ENCODE assay signal across 28 cellular contexts in the genomic region with DNA sequence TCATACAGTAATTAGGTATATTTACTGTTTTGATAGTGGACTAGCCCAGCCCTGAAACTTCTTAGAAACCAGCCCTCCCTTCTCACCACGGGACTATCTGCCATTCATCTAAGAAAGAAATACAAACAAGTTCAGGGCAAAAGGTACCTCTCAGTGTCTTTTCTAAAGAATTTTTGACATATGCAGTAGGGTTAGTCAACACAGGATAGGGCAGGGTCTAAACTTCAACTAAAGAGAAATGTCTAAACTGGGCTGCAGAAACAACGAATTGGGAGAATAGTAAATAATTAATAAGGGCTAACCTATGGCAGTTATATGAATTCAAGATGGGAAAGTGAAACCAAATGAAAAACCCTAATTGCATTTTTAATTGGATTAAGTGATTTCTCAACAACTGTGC.
A peak's percentile ranks its signal among the peaks of the same experiment; 100 is the strongest.
DNase-seq lines count a peak whose midpoint lies in the region; ATAC-seq, FAIRE-seq and TF ChIP-seq lines count a peak whose summit lies in the region.
"Had no signal": no experiment of that assay in that cellular context is flagged by ENCODE, and none has a peak within 500 bp of the region (broad histone marks: within the 10 kb centered on the region; RNA-seq: fewer than 3 reads in every experiment).

No MANE protein-coding gene starts in this region.

- POLR2A ChIA-PET in GM12878 (lab: Charles Lee) (interaction anchor here (0.9 kb wide), 1 partner anchor 8 kb away, joined by 3 read pairs; no protein-coding TSS in a partner anchor), WTC11 (lab: Charles Lee) (no interaction called here)

- H3K36me3 ChIP-seq in GM12878 (ENCODE audit: control insufficient read depth in 2 of 2, insufficient read depth in 2 of 2, low read length in 1 of 2): no peaks in the 10 kb centered on the region
- H3K36me3 ChIP-seq: uterus had no signal

- H3K9me3 ChIP-seq in GM12878 (replicated peaks; ENCODE audit: control insufficient read depth, insufficient read depth, low read length): no peaks in the 10 kb centered on the region; the same call in 2 of the 3 replicates
- H3K9me3 ChIP-seq: uterus had no signal

- H4K20me1 ChIP-seq in GM12878 (ENCODE audit: control insufficient read depth, insufficient read depth): no peaks in the 10 kb centered on the region

- H3K9ac ChIP-seq in GM12878 (ENCODE audit: control insufficient read depth, insufficient read depth, low read length): no peak overlapping the region

- H3K4me2 ChIP-seq in GM12878 (ENCODE audit: control insufficient read depth, insufficient read depth): 0 out of 2 replicates have a peak overlapping the region, but pooled peaks have one; percentile 20

- H3K79me2 ChIP-seq in GM12878 (ENCODE audit: control insufficient read depth, insufficient read depth, low read length): no peaks in the 10 kb centered on the region

- FAIRE-seq in GM18507 (lab: Jason Lieb, UNC) (no peak), GM12878 (lab: Jason Lieb, UNC) (no peak)
- FAIRE-seq: D721Med, TTC549 had no signal

- H3K4me1 ChIP-seq in GM12878 (ENCODE audit: control insufficient read depth, insufficient read depth, low read length): no peaks in the 10 kb centered on the region
- H3K4me1 ChIP-seq: uterus had no signal

- H3K9me3 Mint-ChIP-seq in WTC11: no peaks in the 10 kb centered on the region
- H3K9me3 Mint-ChIP-seq: HFFc6 had no signal

- ATAC-seq in GM19438 (IDR thresholded peaks at IDR 0.05; ENCODE audit: low read depth, unreplicated experiment): peak; percentile 35
- ATAC-seq in HG03039 (IDR thresholded peaks at IDR 0.05; ENCODE audit: unreplicated experiment): peak; percentile 26
- ATAC-seq in GM12878: peak; percentile 63
- no peak for ATAC-seq in WTC11
- ATAC-seq in HG02759 (IDR thresholded peaks at IDR 0.05; ENCODE audit: unreplicated experiment): no peak
- ATAC-seq: activated CD4-positive, alpha-beta T cell treated with anti-CD3 and anti-CD28 coated beads for 36 hours; activated T-cell treated with anti-CD3 and anti-CD28 coated beads, Interleukin-2, amount 50 U/mL, for 4 hours; stimulated activated effector memory CD8-positive, alpha-beta T cell treated with anti-CD3 and anti-CD28 coated beads, Interleukin-12 subunit alpha, Interleukin-12 subunit beta, amount 100 ng/mL, for 72 hours; T-cell had no signal

- no peak overlapping the region for H3K4me3 ChIP-seq in GM12878
- H3K4me3 ChIP-seq: skin epidermis, uterus had no signal

- WGBS in GM12878 (ENCODE audit: insufficient coverage, insufficient replicate concordance, low lambda C conversion rate, missing lambda C conversion rate): 0% methylated on average over 2 of the region's 2 CpGs

- peak overlapping the region; percentile 50; the same call in 1 of the 2 replicates for H3K27ac ChIP-seq in GM12878 (ENCODE audit: control insufficient read depth, insufficient read depth)
- H3K27ac ChIP-seq: skin epidermis, uterus had no signal

- H3K27me3 Mint-ChIP-seq in WTC11 (ENCODE audit: low read depth): peaks cover 9% of the 10 kb centered on the region
- H3K27me3 Mint-ChIP-seq: activated CD4-positive, alpha-beta T cell treated with anti-CD3 and anti-CD28 coated beads for 36 hours; memory B cell; T-cell had no signal

- H3K27ac Mint-ChIP-seq in WTC11: no peak overlapping the region
- H3K27ac Mint-ChIP-seq: activated CD4-positive, alpha-beta T cell treated with anti-CD3 and anti-CD28 coated beads for 36 hours; activated naive CD4-positive, alpha-beta T cell treated with anti-CD3 and anti-CD28 coated beads for 36 hours; HFFc6; memory B cell; stimulated activated effector memory CD8-positive, alpha-beta T cell treated with anti-CD3 and anti-CD28 coated beads, Interleukin-12 subunit alpha, Interleukin-12 subunit beta, amount 100 ng/mL, for 72 hours; T-cell had no signal

- no peaks in the 10 kb centered on the region for H3K36me3 Mint-ChIP-seq in WTC11
- H3K36me3 Mint-ChIP-seq: memory B cell; stimulated activated effector memory CD8-positive, alpha-beta T cell treated with anti-CD3 and anti-CD28 coated beads, Interleukin-12 subunit alpha, Interleukin-12 subunit beta, amount 100 ng/mL, for 72 hours; T-cell had no signal

- TF ChIP-seq EP300 in GM12878 (IDR thresholded peaks at IDR 0.05; ENCODE audit: borderline replicate concordance in 1 of 2, control insufficient read depth in 1 of 2, low read depth in 2 of 2, low read length in 2 of 2): no peak

- CTCF ChIA-PET in GM12878 (lab: Yijun Ruan, JAX) (interaction anchor here (0.6 to 1.3 kb wide), 5 partner anchors 10 to 319 kb away, joined by 3 to 5 read pairs (median 3); no protein-coding TSS in a partner anchor), WTC11 (lab: Charles Lee) (interaction anchor here (1.5 kb wide), 1 partner anchor 203 kb away, joined by 8 read pairs; no protein-coding TSS in a partner anchor)

- peak; percentile 3 for DNase-seq in GM18507 (ENCODE audit: extremely low spot score, insufficient read length, low read depth)
- DNase-seq in GM12878 (ENCODE audit: low read depth, low spot score): no peak
- DNase-seq in WTC11 (ENCODE audit: low spot score): no peak
- DNase-seq in ureter (ENCODE audit: low spot score): no peak
- DNase-seq in SHP77 (lab: John Stamatoyannopoulos, UW): no peak
- DNase-seq: activated CD4-positive, alpha-beta T cell treated with anti-CD3 and anti-CD28 coated beads for 36 hours; activated naive CD4-positive, alpha-beta T cell treated with anti-CD3 and anti-CD28 coated beads for 36 hours; activated T-cell treated with anti-CD3 and anti-CD28 coated beads, Interleukin-2, amount 50 U/mL, for 4 hours; C1 segment of cervical spinal cord; EL; HFFc6; MV-4-11; NCI-H1694 treated with DMSO at 0.1 percent for 48 hours; NCI-H2171 treated with DMSO at 0.1 percent for 48 hours; NCI-H526 treated with DMSO at 0.1 percent for 48 hours; OCI-M1; Right ventricle myocardium superior; stimulated activated CD4-positive, alpha-beta T cell treated with anti-CD3 and anti-CD28 coated beads, Interleukin-2, amount 100 ng/mL, for 24 hours; T-cell; uterus had no signal

- BruUV-seq in GM12878 (replicated peaks; lab: Mats Ljungman, UMichigan): no TSS peak

- H3K4me3 Mint-ChIP-seq in WTC11: no peak overlapping the region
- H3K4me3 Mint-ChIP-seq: activated CD4-positive, alpha-beta T cell treated with anti-CD3 and anti-CD28 coated beads for 36 hours; activated naive CD4-positive, alpha-beta T cell treated with anti-CD3 and anti-CD28 coated beads for 36 hours; activated T-cell treated with anti-CD3 and anti-CD28 coated beads, Interleukin-2, amount 50 U/mL, for 4 hours; HFFc6; memory B cell; stimulated activated effector memory CD8-positive, alpha-beta T cell treated with anti-CD3 and anti-CD28 coated beads, Interleukin-12 subunit alpha, Interleukin-12 subunit beta, amount 100 ng/mL, for 72 hours; T-cell had no signal

- SMC1A ChIA-PET in GM12878 (lab: Charles Lee; ENCODE audit: uncharacterized antibody, unreplicated experiment): interaction anchor here (1.0 to 1.2 kb wide), 2 partner anchors 10 to 180 kb away, joined by 3 read pairs; no protein-coding TSS in a partner anchor

- peaks cover 9% of the 10 kb centered on the region for H3K4me1 Mint-ChIP-seq in WTC11
- H3K4me1 Mint-ChIP-seq: activated CD4-positive, alpha-beta T cell treated with anti-CD3 and anti-CD28 coated beads for 36 hours; stimulated activated effector memory CD8-positive, alpha-beta T cell treated with anti-CD3 and anti-CD28 coated beads, Interleukin-12 subunit alpha, Interleukin-12 subunit beta, amount 100 ng/mL, for 72 hours; T-cell had no signal

- no peaks in the 10 kb centered on the region for H3K27me3 ChIP-seq in GM12878 (replicated peaks in 1 of 2; ENCODE audit: control insufficient read depth in 2 of 2, insufficient read depth in 2 of 2, low read length in 1 of 2)
- H3K27me3 ChIP-seq: uterus had no signal

- intact Hi-C loops in GM12878 (cut with micrococcal nuclease; ENCODE audit: unreplicated experiment): loop anchor here (10.0 kb wide), 1 partner anchor 679 kb away; no protein-coding TSS in a partner anchor

- peak overlapping the region; percentile 10; the same call in 1 of the 2 replicates for H2AFZ ChIP-seq in GM12878 (ENCODE audit: control insufficient read depth, low read depth, low read length)

- no peak for TF ChIP-seq RAD21 in GM12878 (IDR thresholded peaks at IDR 0.05; ENCODE audit: insufficient read depth, low read depth, low read length)

- TF ChIP-seq CTCF in GM12878 (IDR thresholded peaks at IDR 0.05 in 2 of 3, conservative IDR thresholded peaks at IDR 0.05 in 1 of 3; ENCODE audit: control insufficient read depth in 2 of 3, extremely low read depth in 1 of 3, insufficient read depth in 1 of 3, low read depth in 3 of 3, low read length in 3 of 3): no peak
- TF ChIP-seq CTCF in WTC11 (IDR thresholded peaks at IDR 0.05): no peak

- in situ Hi-C loops in GM12878 (cut with MboI): no loop called here

- RAD21 ChIA-PET in GM12878 (lab: Charles Lee; ENCODE audit: unreplicated experiment): no interaction called here

- no peak for TF ChIP-seq POLR2A in GM12878 (IDR thresholded peaks at IDR 0.05; ENCODE audit: low read depth, low read length)

TF ChIP-seq in WTC11, 78 proteins besides CTCF, POLR2A, EP300 and RAD21:
- TF ChIP-seq KAT7 (CRISPR knock-in tag; IDR thresholded peaks at IDR 0.05; ENCODE audit: borderline replicate concordance): no peak

Comparison
In these comparisons a context has a peak if more than half of its experiments do, and no peak if none do; other contexts are left out.
1. ATAC-seq: peak in GM19438 (single experiment), HG03039 (single experiment) and GM12878 (single experiment); none in WTC11 (single experiment) and HG02759 (single experiment).